8 cellular contexts compared by ENCODE assay signal in genomic region chr9:19922476-19923118, GRCh38.
DNase-seq lines count a peak whose midpoint lies in the region; ATAC-seq and TF ChIP-seq lines count a peak whose summit lies in the region.

No MANE protein-coding gene starts in this region.

- H3K27me3 ChIP-seq in right lobe of liver (no peaks in the 10 kb centered on the region), tibial artery (peaks cover 0 to 15% of the 10 kb centered on the region in 2 donors)

- in situ Hi-C loops in G401 (cut with HindIII; ENCODE audit: low sequenced_read_pairs), result no loop called here

- WGBS in right lobe of liver (ENCODE audit: insufficient coverage, low coverage, low lambda C conversion rate, missing lambda C conversion rate), result 28% methylated on average over 2 of the region's 2 CpGs

- no peaks in the 10 kb centered on the region for H3K9me3 ChIP-seq in right lobe of liver
- no peaks in the 10 kb centered on the region for H3K9me3 ChIP-seq in tibial artery

- DNase-seq in G401 (ENCODE audit: low spot score) (peak; percentile 49), NCI-H187 treated with DMSO at 0.1 percent for 48 hours (lab: John Stamatoyannopoulos, UW) (peak; percentile 14), astrocyte of the hippocampus (ENCODE audit: low read depth, low spot score) (peak; percentile 66), right lobe of liver (no peak), tibial artery (no peak), GM19238 (ENCODE audit: insufficient read length, low spot score) (no peak), GF-D8 (lab: John Stamatoyannopoulos, UW) (no peak)

- intact Hi-C loops in right lobe of liver (cut with DNase I) (loop anchor here in 1 of 2 donors (10.0 kb wide), 2 partner anchors 1022 to 1182 kb away; no protein-coding TSS in a partner anchor), tibial artery (cut with DNase I; ENCODE audit: low total_unique reads) (loop anchor here (10.0 kb wide), 1 partner anchor 1192 kb away; no protein-coding TSS in a partner anchor)

- peak in 2 of 4 donors; percentile 8 to 9 for TF ChIP-seq CTCF in right lobe of liver (IDR thresholded peaks at IDR 0.05)
- no peak for TF ChIP-seq CTCF in tibial artery (IDR thresholded peaks at IDR 0.05)

- no peaks in the 10 kb centered on the region for H3K36me3 ChIP-seq in right lobe of liver
- H3K36me3 ChIP-seq in tibial artery, result no peaks in the 10 kb centered on the region

- no peak for TF ChIP-seq POLR2A in right lobe of liver (IDR thresholded peaks at IDR 0.05)

- H3K4me3 ChIP-seq in right lobe of liver (no peak overlapping the region), tibial artery (no peak overlapping the region)

- H3K4me1 ChIP-seq in right lobe of liver, result peaks cover 0 to 3% (median 0%) of the 10 kb centered on the region in 4 donors
- H3K4me1 ChIP-seq in tibial artery, result peaks cover 0 to 3% (median 0%) of the 10 kb centered on the region in 4 donors

- no peak overlapping the region for H3K27ac ChIP-seq in right lobe of liver
- no peak overlapping the region for H3K27ac ChIP-seq in tibial artery

- ATAC-seq in right lobe of liver (peak in 3 of 4 donors; percentile 29 to 45 (median 36)), GM19395 (IDR thresholded peaks at IDR 0.05; ENCODE audit: unreplicated experiment) (no peak)

Comparison
In these comparisons a context has a peak if more than half of its experiments do, and no peak if none do; other contexts are left out.
1. DNase-seq: peak in G401 (single experiment), NCI-H187 treated with DMSO at 0.1 percent for 48 hours (single experiment) and astrocyte of the hippocampus (single experiment); none in right lobe of liver (0 of 3), tibial artery (0 of 2), GM19238 (single experiment) and GF-D8 (single experiment).